Comparison of ENCODE assay signal across 18 cellular contexts in genomic region chr19:21147540-21147939, GRCh38.
"Had no signal": no experiment of that assay in that cellular context is flagged by ENCODE, and none has a peak within 500 bp of the region (broad histone marks: within the 10 kb centered on the region; RNA-seq: fewer than 3 reads in every experiment).

No MANE protein-coding gene starts in this region.

- H3K4me3 ChIP-seq: esophagus muscularis mucosa, heart left ventricle, mucosa of descending colon, right atrium auricular region, sigmoid colon, tibial artery, upper lobe of left lung, vagina had no signal

- H3K4me3 Mint-ChIP-seq: stimulated activated naive CD8-positive, alpha-beta T cell treated with anti-CD3 and anti-CD28 coated beads, Interleukin-15, Interleukin-2, amounts not matched to agents 100 ng/mL and 50 ng/mL, for 24 hours had no signal

- H3K27ac Mint-ChIP-seq: stimulated activated naive CD8-positive, alpha-beta T cell treated with anti-CD3 and anti-CD28 coated beads, Interleukin-15, Interleukin-2, amounts not matched to agents 100 ng/mL and 50 ng/mL, for 24 hours had no signal

- H3K27ac ChIP-seq: esophagus muscularis mucosa, neutrophil, right atrium auricular region, tibial artery, upper lobe of left lung, vagina had no signal

- DNase-seq: heart left ventricle; hypothalamus; islet precursor cell; mammary epithelial cell; mucosa of descending colon; naive thymus-derived CD8-positive, alpha-beta T cell; posterior cingulate gyrus; sigmoid colon; small intestine; stimulated activated CD4-positive, alpha-beta T cell treated with anti-CD3 and anti-CD28 coated beads, Interleukin-2, amount 100 ng/mL, for 48 hours; tibial artery; upper lobe of left lung had no signal

- ATAC-seq: heart left ventricle; left lobe of liver; mucosa of descending colon; naive thymus-derived CD8-positive, alpha-beta T cell had no signal

- H3K27me3 Mint-ChIP-seq: naive thymus-derived CD8-positive, alpha-beta T cell; stimulated activated naive CD8-positive, alpha-beta T cell treated with anti-CD3 and anti-CD28 coated beads, Interleukin-15, Interleukin-2, amounts not matched to agents 100 ng/mL and 50 ng/mL, for 24 hours had no signal

- H3K27me3 ChIP-seq: esophagus muscularis mucosa, heart left ventricle, neutrophil, right atrium auricular region, sigmoid colon, tibial artery, upper lobe of left lung, vagina had no signal

- H3K9me3 ChIP-seq: esophagus muscularis mucosa, mucosa of descending colon, neutrophil, right atrium auricular region, sigmoid colon, tibial artery, upper lobe of left lung, vagina had no signal
